ENCODE assay signal across 27 cellular contexts in genomic region chr6:17396256-17396655, GRCh38. TPM values are rescaled to one million over a fixed set of nuclear protein-coding genes. Genes with fewer than 3 reads are reported as not detected.
"Had no signal": no experiment of that assay in that cellular context is flagged by ENCODE, and none has a peak within 500 bp of the region (broad histone marks: within the 10 kb centered on the region; RNA-seq: fewer than 3 reads in every experiment).

No MANE protein-coding gene starts in this region.

- H3K4me1 Mint-ChIP-seq: natural killer cell had no signal

- H3K9me3 ChIP-seq: left ventricle myocardium inferior, neutrophil, right atrium auricular region, right lobe of liver, stomach, testis, thyroid gland, transverse colon, upper lobe of left lung, vagina had no signal

- H3K9ac ChIP-seq: neural progenitor cell, parathyroid adenoma had no signal

- H3K36me3 ChIP-seq: left ventricle myocardium inferior, neutrophil, right atrium auricular region, right lobe of liver, stomach, thyroid gland, transverse colon, upper lobe of left lung, vagina had no signal

- H3K4me1 ChIP-seq: parathyroid adenoma, testis, vagina had no signal

- H3K4me3 Mint-ChIP-seq: mesothelial cell of epicardium; naive B cell; natural killer cell; nephron progenitor cell; neural progenitor cell; stimulated activated naive B cell treated with anti-CD40 and anti-IgM and Interleukin-4, amounts not matched to agents 10 μg/mL and 1 μg/mL and 100 μg/mL, for 72 hours had no signal

- H3K4me3 ChIP-seq: left ventricle myocardium inferior, lung, neural progenitor cell, right atrium auricular region, right lobe of liver, skin epidermis, stomach, testis, thyroid gland, transverse colon, upper lobe of left lung, vagina had no signal

- H3K36me3 Mint-ChIP-seq: naive B cell; natural killer cell; stimulated activated naive B cell treated with anti-CD40 and anti-IgM and Interleukin-4, amounts not matched to agents 10 μg/mL and 1 μg/mL and 100 μg/mL, for 72 hours had no signal

- ATAC-seq: natural killer cell; right lobe of liver; stimulated activated naive B cell treated with anti-CD40 and anti-IgM and Interleukin-4, amounts not matched to agents 10 μg/mL and 1 μg/mL and 100 μg/mL, for 72 hours; stimulated activated naive CD8-positive, alpha-beta T cell treated with anti-CD3 and anti-CD28 coated beads, Interleukin-15, Interleukin-2, amounts not matched to agents 100 U/mL and 50 U/mL, for 24 hours had no signal

- DNase-seq: islet precursor cell; left ventricle myocardium inferior; mesendoderm; naive B cell; natural killer cell; nephron progenitor cell; occipital lobe; right lobe of liver; stimulated activated CD4-positive, alpha-beta T cell treated with anti-CD3 and anti-CD28 coated beads, Interleukin-12 subunit alpha, Interleukin-12 subunit beta, amount 100 ng/mL, for 4 hours; stimulated activated CD4-positive, alpha-beta T cell treated with anti-CD3 and anti-CD28 coated beads, Interleukin-15, amount 100 ng/mL, for 24 hours; stimulated activated CD4-positive, alpha-beta T cell treated with anti-CD3 and anti-CD28 coated beads, Interleukin-2, amount 100 ng/mL, for 24 hours; stimulated activated CD4-positive, alpha-beta T cell treated with anti-CD3 and anti-CD28 coated beads, Interleukin-4, amount 100 ng/mL, for 1 hour; stimulated activated naive B cell treated with anti-CD40 and anti-IgM and Interleukin-4, amounts not matched to agents 10 μg/mL and 1 μg/mL and 100 μg/mL, for 72 hours; stimulated activated naive CD8-positive, alpha-beta T cell treated with anti-CD3 and anti-CD28 coated beads, Interleukin-15, Interleukin-2, amounts not matched to agents 100 U/mL and 50 U/mL, for 24 hours; stomach; testis; thyroid gland; transverse colon; upper lobe of left lung had no signal

- H3K9me3 Mint-ChIP-seq: natural killer cell had no signal

- H3K27ac ChIP-seq: left ventricle myocardium inferior, neural progenitor cell, neutrophil, parathyroid adenoma, right lobe of liver, skin epidermis, stomach, testis, thyroid gland, transverse colon, upper lobe of left lung, vagina had no signal

- H3K27ac Mint-ChIP-seq: mesothelial cell of epicardium; naive B cell; natural killer cell; nephron progenitor cell; neural progenitor cell; stimulated activated naive B cell treated with anti-CD40 and anti-IgM and Interleukin-4, amounts not matched to agents 10 μg/mL and 1 μg/mL and 100 μg/mL, for 72 hours had no signal

- H3K27me3 ChIP-seq: neural progenitor cell, right atrium auricular region, right lobe of liver, testis, thyroid gland, upper lobe of left lung, vagina had no signal

RNA-seq across cellular contexts. Expression of gene CAP2, which starts 2.9 kb away (rescaled TPM):
- total RNA-seq: natural killer cell had no signal
